Comparison of ENCODE assay signal across 18 cellular contexts in genomic region chr7:101539784-101540183, GRCh38.
"Had no signal": no experiment of that assay in that cellular context is flagged by ENCODE, and none has a peak within 500 bp of the region (broad histone marks: within the 10 kb centered on the region; RNA-seq: fewer than 3 reads in every experiment).

No MANE protein-coding gene starts in this region.

- H3K27ac ChIP-seq: HL-60, RWPE1, SJCRH30 had no signal

- H3K9me3 ChIP-seq: SJCRH30 had no signal

- H3K4me3 ChIP-seq: SJCRH30 had no signal

- H3K27me3 ChIP-seq: SJCRH30 had no signal

- H3K27ac Mint-ChIP-seq: IgD-negative memory B cell had no signal

- H3K9me3 Mint-ChIP-seq: IgD-negative memory B cell had no signal

- FAIRE-seq: HTR-8/SVneo had no signal

- DNase-seq: KBM-7, NCI-H1048, NCI-H1105, NCI-H1417, NCI-H1436 treated with DMSO at 0.1 percent for 48 hours, NCI-H1694, NCI-H187 treated with DMSO at 0.1 percent for 48 hours, NCI-H2029 treated with DMSO at 0.1 percent for 48 hours, NCI-H2227 treated with DMSO at 0.1 percent for 48 hours, NCI-H524, NCI-H526 treated with DMSO at 0.1 percent for 48 hours, NCI-H748 treated with DMSO at 0.1 percent for 48 hours, SHP77 treated with DMSO at 0.1 percent for 48 hours, SJCRH30 had no signal

- H3K36me3 ChIP-seq: SJCRH30 had no signal

- H3K4me3 Mint-ChIP-seq: IgD-negative memory B cell had no signal

- H3K36me3 Mint-ChIP-seq: IgD-negative memory B cell had no signal
